ENCODE assay signal across 22 cellular contexts in genomic region chr7:108460964-108461363, GRCh38. TPM values are rescaled to one million over a fixed set of nuclear protein-coding genes. Genes with fewer than 3 reads are reported as not detected.
"Had no signal": no experiment of that assay in that cellular context is flagged by ENCODE, and none has a peak within 500 bp of the region (broad histone marks: within the 10 kb centered on the region; RNA-seq: fewer than 3 reads in every experiment).

No MANE protein-coding gene starts in this region.

- DNase-seq: activated CD4-positive, alpha-beta T cell treated with anti-CD3 and anti-CD28 coated beads, Interleukin-2, amount 10 ng/mL, durations not matched to agents 24 days and 14 days; activated CD4-positive, CD25-positive, alpha-beta regulatory T cell; activated CD8-positive, alpha-beta T cell treated with anti-CD3 and anti-CD28 coated beads, Interleukin-2, amount 10 ng/mL, durations not matched to agents 7 days and 5 days; activated naive CD4-positive, alpha-beta T cell treated with anti-CD3 and anti-CD28 coated beads for 36 hours; activated T-cell treated with anti-CD3 and anti-CD28 coated beads, Interleukin-2, amount 50 U/mL, for 24 hours; cortex of kidney; effector CD4-positive, alpha-beta T cell; gastrocnemius medialis; heart right ventricle; immature natural killer cell; kidney glomerular epithelial cell; left ventricle myocardium superior; naive B cell; stimulated activated CD4-positive, alpha-beta T cell treated with anti-CD3 and anti-CD28 coated beads, Interleukin-4, amount 100 ng/mL, for 24 hours; stimulated activated naive B cell treated with anti-CD40 and anti-IgM and Interleukin-4, amounts not matched to agents 10 μg/mL and 1 μg/mL and 100 μg/mL, for 72 hours; T1000; upper lobe of left lung had no signal

- H3K9me3 Mint-ChIP-seq: activated CD4-positive, alpha-beta T cell treated with anti-CD3 and anti-CD28 coated beads, Interleukin-2, amount 10 ng/mL, durations not matched to agents 24 days and 14 days; activated naive CD4-positive, alpha-beta T cell treated with anti-CD3 and anti-CD28 coated beads for 36 hours; activated T-cell treated with anti-CD3 and anti-CD28 coated beads, Interleukin-2, amount 50 U/mL, for 24 hours; activated T-helper 2 cell treated with anti-CD3 and anti-CD28 coated beads, Interferon-gamma antibody, Interleukin-2, Interleukin-4, amounts not matched to agents 10 μg/mL and 5 μg/mL and 100 μg/mL, durations not matched to agents 14 hours and 24 hours and 36 hours; central memory CD8-positive, alpha-beta T cell; naive B cell; stimulated activated naive B cell treated with anti-CD40 and anti-IgM and Interleukin-4, amounts not matched to agents 10 μg/mL and 1 μg/mL and 100 μg/mL, for 72 hours had no signal

- H3K4me3 ChIP-seq: gastrocnemius medialis, heart right ventricle, thoracic aorta, upper lobe of left lung had no signal

- ATAC-seq: activated CD8-positive, alpha-beta T cell treated with anti-CD3 and anti-CD28 coated beads, Interleukin-2, amount 10 ng/mL, durations not matched to agents 7 days and 5 days; gastrocnemius medialis; heart right ventricle; sciatic nerve; stimulated activated naive B cell treated with anti-CD40 and anti-IgM and Interleukin-4, amounts not matched to agents 10 μg/mL and 1 μg/mL and 100 μg/mL, for 72 hours had no signal

- H3K4me3 Mint-ChIP-seq: activated CD4-positive, alpha-beta T cell treated with anti-CD3 and anti-CD28 coated beads, Interleukin-2, amount 10 ng/mL, durations not matched to agents 24 days and 14 days; activated CD8-positive, alpha-beta T cell treated with anti-CD3 and anti-CD28 coated beads, Interleukin-2, amount 10 ng/mL, durations not matched to agents 7 days and 5 days; activated naive CD4-positive, alpha-beta T cell treated with anti-CD3 and anti-CD28 coated beads for 36 hours; activated T-cell treated with anti-CD3 and anti-CD28 coated beads, Interleukin-2, amount 50 U/mL, for 24 hours; central memory CD8-positive, alpha-beta T cell; immature natural killer cell; naive B cell; stimulated activated naive B cell treated with anti-CD40 and anti-IgM and Interleukin-4, amounts not matched to agents 10 μg/mL and 1 μg/mL and 100 μg/mL, for 72 hours had no signal

- H3K9me3 ChIP-seq: gastrocnemius medialis, heart right ventricle, thoracic aorta, upper lobe of left lung had no signal

- H3K27ac Mint-ChIP-seq: activated CD4-positive, alpha-beta T cell treated with anti-CD3 and anti-CD28 coated beads, Interleukin-2, amount 10 ng/mL, durations not matched to agents 24 days and 14 days; activated CD8-positive, alpha-beta T cell treated with anti-CD3 and anti-CD28 coated beads, Interleukin-2, amount 10 ng/mL, durations not matched to agents 7 days and 5 days; activated naive CD4-positive, alpha-beta T cell treated with anti-CD3 and anti-CD28 coated beads for 36 hours; activated T-cell treated with anti-CD3 and anti-CD28 coated beads, Interleukin-2, amount 50 U/mL, for 24 hours; activated T-helper 2 cell treated with anti-CD3 and anti-CD28 coated beads, Interferon-gamma antibody, Interleukin-2, Interleukin-4, amounts not matched to agents 10 μg/mL and 5 μg/mL and 100 μg/mL, durations not matched to agents 14 hours and 24 hours and 36 hours; immature natural killer cell; naive B cell; stimulated activated naive B cell treated with anti-CD40 and anti-IgM and Interleukin-4, amounts not matched to agents 10 μg/mL and 1 μg/mL and 100 μg/mL, for 72 hours had no signal

- H3K4me1 Mint-ChIP-seq: central memory CD8-positive, alpha-beta T cell had no signal

- H3K36me3 ChIP-seq: gastrocnemius medialis, heart right ventricle, thoracic aorta, upper lobe of left lung had no signal

- H3K79me2 ChIP-seq: parathyroid adenoma had no signal

- H2AFZ ChIP-seq: parathyroid adenoma had no signal

- H3K27ac ChIP-seq: gastrocnemius medialis, heart right ventricle, parathyroid adenoma, thoracic aorta, upper lobe of left lung had no signal

- H3K36me3 Mint-ChIP-seq: naive B cell had no signal

- H3K9ac ChIP-seq: parathyroid adenoma had no signal

- H3K4me1 ChIP-seq: parathyroid adenoma had no signal

RNA-seq across cellular contexts. Expression of gene NRCAM, which starts 4.7 kb away (rescaled TPM):
- total RNA-seq: activated CD4-positive, alpha-beta T cell treated with anti-CD3 and anti-CD28 coated beads, Interleukin-2, amount 10 ng/mL, durations not matched to agents 24 days and 14 days had no signal
- polyA plus RNA-seq: immature natural killer cell had no signal
